9 cellular contexts compared by ENCODE assay signal in genomic region chr10:69090687-69091450, GRCh38. TPM values are rescaled to one million over a fixed set of nuclear protein-coding genes. Genes with fewer than 3 reads are reported as not detected.
DNase-seq lines count a peak whose midpoint lies in the region; ATAC-seq and TF ChIP-seq lines count a peak whose summit lies in the region.
"Had no signal": no experiment of that assay in that cellular context is flagged by ENCODE, and none has a peak within 500 bp of the region (broad histone marks: within the 10 kb centered on the region; RNA-seq: fewer than 3 reads in every experiment).

No MANE protein-coding gene starts in this region.

- H3K4me3 ChIP-seq in GM08714 (ENCODE audit: low read length) (peak overlapping the region; percentile 100), sigmoid colon (peak overlapping the region in 2 of 4 donors; percentile 17 to 39)
- H3K4me3 ChIP-seq in effector memory CD4-positive, alpha-beta T cell (ENCODE audit: insufficient read depth, low read depth, low read length, poor library complexity, severe bottlenecking): peak overlapping the region; percentile 31

- TF ChIP-seq EP300 in sigmoid colon (IDR thresholded peaks at IDR 0.05): no peak

- H3K27ac ChIP-seq in effector memory CD4-positive, alpha-beta T cell (ENCODE audit: insufficient read depth, low read length, poor library complexity, severe bottlenecking): peak overlapping the region; percentile 98
- H3K27ac ChIP-seq in sigmoid colon: peak overlapping the region; percentile 43 to 79 (median 67)
- H3K27ac ChIP-seq: foreskin keratinocyte had no signal

- intact Hi-C loops in sigmoid colon (cut with DNase I): loop anchor here (5.0 kb wide), 1 partner anchor 89 kb away; no protein-coding TSS in a partner anchor

- H3K4me1 ChIP-seq in effector memory CD4-positive, alpha-beta T cell (ENCODE audit: control insufficient read depth, insufficient read depth, low read length, poor library complexity, severe bottlenecking): peaks cover 30% of the 10 kb centered on the region
- no peaks in the 10 kb centered on the region for H3K4me1 ChIP-seq in sigmoid colon
- H3K4me1 ChIP-seq: foreskin keratinocyte had no signal

- WGBS in sigmoid colon, 2 donors: 30% methylated on average over 5 of the region's 5 CpGs

- no peaks in the 10 kb centered on the region for H3K27me3 ChIP-seq in effector memory CD4-positive, alpha-beta T cell (replicated peaks; ENCODE audit: control insufficient read depth, insufficient read depth, low read length, poor library complexity, severe bottlenecking)
- no peaks in the 10 kb centered on the region for H3K27me3 ChIP-seq in sigmoid colon
- H3K27me3 ChIP-seq: foreskin keratinocyte had no signal

- no peaks in the 10 kb centered on the region for H3K36me3 ChIP-seq in effector memory CD4-positive, alpha-beta T cell (ENCODE audit: control insufficient read depth, insufficient read depth, low read length)
- no peaks in the 10 kb centered on the region for H3K36me3 ChIP-seq in sigmoid colon

- H3K9me3 ChIP-seq in effector memory CD4-positive, alpha-beta T cell (ENCODE audit: control insufficient read depth, low read length): no peaks in the 10 kb centered on the region
- no peaks in the 10 kb centered on the region for H3K9me3 ChIP-seq in sigmoid colon

- no peak for TF ChIP-seq POLR2A in sigmoid colon (IDR thresholded peaks at IDR 0.05)

- TF ChIP-seq CTCF in sigmoid colon (IDR thresholded peaks at IDR 0.05): no peak

- DNase-seq in OCI-M1 (lab: John Stamatoyannopoulos, UW) (peak; percentile 79), sigmoid colon (no peak), NCI-H82 (lab: John Stamatoyannopoulos, UW) (no peak), H4 (ENCODE audit: low spot score) (no peak), RPMI8226 (no peak)
- no peak for DNase-seq in effector memory CD4-positive, alpha-beta T cell

- ATAC-seq in GM18520 (IDR thresholded peaks at IDR 0.05; ENCODE audit: unreplicated experiment): no peak
- ATAC-seq: foreskin keratinocyte had no signal

RNA-seq across cellular contexts. Expression of gene SRGN, which starts 3.0 kb away (rescaled TPM):
- 10 to 100 TPM; 45.7 to 93.1 (median 81.6) TPM for total RNA-seq in sigmoid colon
- 100 to 1,000 TPM in 2 of 3 donors, 10 to 100 TPM in 1; 28.2 to 140 (median 124) TPM for polyA plus RNA-seq in sigmoid colon
- total RNA-seq in H4 (2014; rRNA removed; shearing (Covaris generic)): 3.9 and 5.0 TPM in 2 replicates

RNA-seq across cellular contexts. Expression of gene VPS26A, which starts 33.1 kb away (rescaled TPM):
- 10 to 100 TPM; 35.7 to 59.2 (median 44.7) TPM for total RNA-seq in sigmoid colon
- 10 to 100 TPM; 35.7 to 73.1 (median 51.1) TPM for polyA plus RNA-seq in sigmoid colon
- 25.9 and 40.2 TPM in 2 replicates for total RNA-seq in H4 (2014; rRNA removed; shearing (Covaris generic))
